21 cellular contexts compared by ENCODE assay signal in the genomic region with DNA sequence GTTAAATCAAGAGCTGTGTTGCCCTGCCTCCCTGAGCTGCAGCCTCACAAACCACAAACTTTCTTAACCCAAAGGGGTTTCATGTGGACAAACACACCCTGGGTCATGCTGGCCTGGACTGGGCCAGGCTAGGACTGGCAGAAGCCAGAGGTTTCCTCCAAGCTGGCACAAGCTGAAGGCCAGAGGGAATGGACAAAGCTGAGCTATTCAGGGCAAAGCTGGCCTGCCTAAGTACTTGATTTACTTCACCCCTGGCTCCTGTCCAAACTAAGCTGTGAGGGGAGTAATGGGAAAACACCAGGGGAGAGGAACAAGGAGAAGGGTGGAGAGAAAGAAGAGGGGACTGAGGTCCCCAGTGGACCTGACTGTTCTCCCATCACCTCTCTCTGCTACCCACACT. TPM values are rescaled to one million over a fixed set of nuclear protein-coding genes. Genes with fewer than 3 reads are reported as not detected.
DNase-seq lines count a peak whose midpoint lies in the region; ATAC-seq and TF ChIP-seq lines count a peak whose summit lies in the region.
"Had no signal": no experiment of that assay in that cellular context is flagged by ENCODE, and none has a peak within 500 bp of the region (broad histone marks: within the 10 kb centered on the region; RNA-seq: fewer than 3 reads in every experiment).

No MANE protein-coding gene starts in this region.

- H3K27ac Mint-ChIP-seq in CD4-positive, CD25-positive, alpha-beta regulatory T cell, result peak overlapping the region in 2 of 3 donors; percentile 64 to 67
- H3K27ac Mint-ChIP-seq: activated B cell treated with CpG ODN at 0.5 μM for 24 hours; naive thymus-derived CD4-positive, alpha-beta T cell; type B pancreatic cell had no signal

- no peak overlapping the region for H3K4me3 Mint-ChIP-seq in CD4-positive, CD25-positive, alpha-beta regulatory T cell
- H3K4me3 Mint-ChIP-seq: activated B cell treated with CpG ODN at 0.5 μM for 24 hours; naive thymus-derived CD4-positive, alpha-beta T cell; type B pancreatic cell had no signal

- peaks cover 44% of the 10 kb centered on the region for H3K79me2 ChIP-seq in PC-9 (ENCODE audit: low read depth)
- H3K79me2 ChIP-seq: hepatocyte had no signal

- no peaks in the 10 kb centered on the region for H3K36me3 ChIP-seq in CD4-positive, CD25-positive, alpha-beta regulatory T cell (ENCODE audit: control insufficient read depth, insufficient read depth, low read length)
- H3K36me3 ChIP-seq in PC-9 (ENCODE audit: low read depth), result peaks cover 21% of the 10 kb centered on the region; the same call in 1 of the 2 replicates

- no peaks in the 10 kb centered on the region for H3K4me1 Mint-ChIP-seq in CD4-positive, CD25-positive, alpha-beta regulatory T cell

- DNase-seq in CD4-positive, CD25-positive, alpha-beta regulatory T cell, result no peak
- DNase-seq in PC-9 (no peak), head of caudate nucleus (peak in 25 of 42 donors; percentile 7 to 67 (median 31)), sciatic nerve (ENCODE audit: low spot score) (no peak), cortex of kidney (lab: John Stamatoyannopoulos, UW) (no peak), SW480 (ENCODE audit: low spot score) (no peak)
- DNase-seq: activated B cell treated with CpG ODN at 0.5 μM for 24 hours; activated CD4-positive, alpha-beta T cell treated with anti-CD3 and anti-CD28 coated beads, Interleukin-2, amount 50 U/mL, for 1 hour; activated naive CD4-positive, alpha-beta T cell treated with Interleukin-2 at 50 U/mL for 16 hours; effector memory CD4-positive, alpha-beta T cell; foreskin fibroblast; left cardiac atrium; naive thymus-derived CD4-positive, alpha-beta T cell; NCI-H146; NCI-H510A treated with DMSO at 0.1 percent for 48 hours; occipital lobe had no signal

- no peak for TF ChIP-seq CTCF in PC-9 (conservative IDR thresholded peaks at IDR 0.05)

- H3K36me3 Mint-ChIP-seq in CD4-positive, CD25-positive, alpha-beta regulatory T cell, result peaks cover 14% of the 10 kb centered on the region

- intact Hi-C loops in PC-9 (cut with micrococcal nuclease; ENCODE audit: unreplicated experiment) (no loop called here), head of caudate nucleus (cut with DNase I) (no loop called here), sciatic nerve (cut with DNase I) (no loop called here)

- H3K4me2 ChIP-seq in PC-9, result peak overlapping the region; percentile 67
- H3K4me2 ChIP-seq: hepatocyte had no signal

- peaks cover 24% of the 10 kb centered on the region for H3K27me3 Mint-ChIP-seq in CD4-positive, CD25-positive, alpha-beta regulatory T cell

- no peak overlapping the region for H3K4me3 ChIP-seq in CD4-positive, CD25-positive, alpha-beta regulatory T cell (ENCODE audit: low read depth, low read length)
- H3K4me3 ChIP-seq in PC-9, result no peak overlapping the region
- H3K4me3 ChIP-seq: hepatocyte had no signal

- H3K27ac ChIP-seq in CD4-positive, CD25-positive, alpha-beta regulatory T cell (ENCODE audit: insufficient read depth, low read length, poor library complexity, severe bottlenecking), result no peak overlapping the region
- peak overlapping the region; percentile 57 for H3K27ac ChIP-seq in PC-9
- H3K27ac ChIP-seq: C4-2B, hepatocyte had no signal

- H3K9me3 ChIP-seq in CD4-positive, CD25-positive, alpha-beta regulatory T cell (ENCODE audit: control insufficient read depth in 2 of 2, low read length in 2 of 2), result peaks cover 12 to 20% of the 10 kb centered on the region in 2 experiments
- H3K9me3 ChIP-seq in PC-9 (ENCODE audit: insufficient read depth, low read depth), result peaks cover 16% of the 10 kb centered on the region

- H3F3A ChIP-seq in PC-9 (ENCODE audit: insufficient read depth, low read depth), result peaks cover 52% of the 10 kb centered on the region

- no peak for ATAC-seq in CD4-positive, CD25-positive, alpha-beta regulatory T cell (ENCODE audit: low read depth in 2 of 2)
- ATAC-seq in sciatic nerve (peak; percentile 71), HG02981 (IDR thresholded peaks at IDR 0.05; ENCODE audit: unreplicated experiment) (no peak)
- ATAC-seq: naive thymus-derived CD4-positive, alpha-beta T cell; Panc1 had no signal

- POLR2A ChIA-PET in PC-9 (lab: Charles Lee; ENCODE audit: unreplicated experiment), result no interaction called here

- H2AFZ ChIP-seq in PC-9, result no peak overlapping the region
- H2AFZ ChIP-seq: hepatocyte had no signal

- peaks cover 9% of the 10 kb centered on the region for H3K27me3 ChIP-seq in CD4-positive, CD25-positive, alpha-beta regulatory T cell (ENCODE audit: control insufficient read depth, insufficient read depth, low read length)
- H3K27me3 ChIP-seq in PC-9 (ENCODE audit: insufficient read depth, low read depth), result no peaks in the 10 kb centered on the region

- CTCF ChIA-PET in PC-9 (lab: Charles Lee), result interaction anchor here (0.5 kb wide), 1 partner anchor 14 kb away, joined by 3 read pairs; no protein-coding TSS in a partner anchor

- no peaks in the 10 kb centered on the region for H3K9me2 ChIP-seq in PC-9 (ENCODE audit: insufficient read depth)

- no peaks in the 10 kb centered on the region for H3K4me1 ChIP-seq in CD4-positive, CD25-positive, alpha-beta regulatory T cell (ENCODE audit: control insufficient read depth, insufficient read depth, low read length, poor library complexity, severe bottlenecking)
- peaks cover 54% of the 10 kb centered on the region for H3K4me1 ChIP-seq in PC-9 (replicated peaks; ENCODE audit: insufficient read depth)

- H3K9me3 Mint-ChIP-seq in CD4-positive, CD25-positive, alpha-beta regulatory T cell, result peaks cover 0 to 24% (median 4%) of the 10 kb centered on the region in 7 donors

- H4K20me1 ChIP-seq in PC-9 (ENCODE audit: insufficient read depth), result no peaks in the 10 kb centered on the region

- no TSS peak for BruUV-seq in PC-9 (replicated peaks; lab: Mats Ljungman, UMichigan)

RNA-seq across cellular contexts. Expression of a gene that starts 6.2 kb away (rescaled TPM):
- total RNA-seq in CD4-positive, CD25-positive, alpha-beta regulatory T cell, result 2.3 TPM
- under 1 TPM in 3 of 4 donors, not detected in 1; 0.03 to 0.65 (median 0.06) TPM for polyA plus RNA-seq in CD4-positive, CD25-positive, alpha-beta regulatory T cell
- total RNA-seq in PC-9 (2021) (23.7 and 25.8 TPM in 2 replicates), sciatic nerve (9.6 TPM)

RNA-seq across cellular contexts. Expression of a gene that starts 54.9 kb away (rescaled TPM):
- 26.9 TPM for total RNA-seq in CD4-positive, CD25-positive, alpha-beta regulatory T cell
- 10 to 100 TPM; 11.0 to 12.7 (median 11.1) TPM for polyA plus RNA-seq in CD4-positive, CD25-positive, alpha-beta regulatory T cell
- 26.5 and 30.8 TPM in 2 replicates for total RNA-seq in PC-9 (2021)
- 5.9 TPM for total RNA-seq in sciatic nerve

RNA-seq across cellular contexts. Expression of a gene that starts 55.2 kb away (rescaled TPM):
- 252 TPM for total RNA-seq in CD4-positive, CD25-positive, alpha-beta regulatory T cell
- polyA plus RNA-seq in CD4-positive, CD25-positive, alpha-beta regulatory T cell, result 1 to 10 TPM; 3.4 to 6.7 (median 4.9) TPM
- total RNA-seq in PC-9 (2021) (81.2 and 103 TPM in 2 replicates), sciatic nerve (90.7 TPM)

Comparison
In these comparisons a context has a peak if more than half of its experiments do, and no peak if none do; other contexts are left out.
1. DNase-seq: peak in head of caudate nucleus (25 of 42); none in CD4-positive, CD25-positive, alpha-beta regulatory T cell (0 of 3), PC-9 (0 of 2), sciatic nerve (single experiment), cortex of kidney (single experiment) and SW480 (single experiment).